In genomic region chr1:153545067-153546055, GRCh38 we compare ENCODE assay signal across 8 cellular contexts. TPM values are rescaled to one million over a fixed set of nuclear protein-coding genes. Genes with fewer than 3 reads are reported as not detected.
A peak's percentile ranks its signal among the peaks of the same experiment; 100 is the strongest.
DNase-seq lines count a peak whose midpoint lies in the region; ATAC-seq and TF ChIP-seq lines count a peak whose summit lies in the region.

Gene S100A4, minus strand, starts transcription at chr1:153545806. Its CDS starts 1,012 bp downstream, at chr1:153544794.

- no peaks in the 10 kb centered on the region for H3K9me3 ChIP-seq in lower lobe of right lung

- peak; percentile 50 for ATAC-seq in HG03159 (IDR thresholded peaks at IDR 0.05; ENCODE audit: unreplicated experiment)
- ATAC-seq in lower lobe of right lung: peak; percentile 96
- ATAC-seq in GM18870 (IDR thresholded peaks at IDR 0.05; ENCODE audit: unreplicated experiment): no peak

- DNase-seq in G401 (ENCODE audit: low spot score) (peak; percentile 70), NCI-H748 treated with DMSO at 0.1 percent for 48 hours (lab: John Stamatoyannopoulos, UW) (peak; percentile 86), dermis microvascular lymphatic vessel endothelial cell (ENCODE audit: low read depth in 2 of 2) (peak; percentile 82 to 92), lower lobe of right lung (peak; percentile 95)
- peak; percentile 80 to 92 for DNase-seq in activated CD4-positive, alpha-beta T cell treated with anti-CD3 and anti-CD28 coated beads, Interleukin-2, amount 50 U/mL, for 24 hours (ENCODE audit: low read depth in 1 of 2, low spot score in 1 of 2)
- peak; percentile 81 to 87 (median 82) for DNase-seq in stimulated activated CD4-positive, alpha-beta T cell treated with anti-CD3 and anti-CD28 coated beads, TNF-alpha, amount 100 ng/mL, for 1 hour (ENCODE audit: low read depth in 3 of 3, low spot score in 1 of 3)

- H3K36me3 ChIP-seq in lower lobe of right lung: peaks cover 16% of the 10 kb centered on the region

- H3K27me3 ChIP-seq in lower lobe of right lung (ENCODE audit: low read depth): no peaks in the 10 kb centered on the region

- peak within 1 kb of the TSS; percentile 90 for H3K27ac ChIP-seq in lower lobe of right lung

- in situ Hi-C loops in G401 (cut with HindIII; ENCODE audit: low sequenced_read_pairs): no loop called here

- peaks cover 95% of the 10 kb centered on the region for H3K4me1 ChIP-seq in lower lobe of right lung

- intact Hi-C loops in lower lobe of right lung (cut with DNase I): no loop called here

- no peak for TF ChIP-seq CTCF in lower lobe of right lung (IDR thresholded peaks at IDR 0.05)

- peak within 1 kb of the TSS; percentile 68 for H3K4me3 ChIP-seq in lower lobe of right lung

RNA-seq across cellular contexts. Expression of gene S100A4, which starts in this region (rescaled TPM):
- 452 and 453 TPM in 2 replicates for total RNA-seq in G401 (2014; rRNA removed; shearing (Covaris generic))
- 2.0 and 35.9 TPM in 2 replicates for total RNA-seq in dermis microvascular lymphatic vessel endothelial cell
- 600 TPM for total RNA-seq in lower lobe of right lung

Comparison
In these comparisons a context has a peak if more than half of its experiments do, and no peak if none do; other contexts are left out.
1. RNA of gene S100A4 (total RNA-seq): 600 TPM in lower lobe of right lung (single experiment) and 452 to 453 TPM in G401; 2.0 to 35.9 TPM in dermis microvascular lymphatic vessel endothelial cell; every median in the first group is over 10 times any median in the second.
2. Peak in every context shown above with its lines, with median percentiles within 50 percentile points of each other: DNase-seq.